In genomic region chrX:153876112-153876491, GRCh38 we compare ENCODE assay signal across 21 cellular contexts. TPM values are rescaled to one million over a fixed set of nuclear protein-coding genes. Genes with fewer than 3 reads are reported as not detected.
DNase-seq lines count a peak whose midpoint lies in the region; FAIRE-seq and TF ChIP-seq lines count a peak whose summit lies in the region.
"Had no signal": no experiment of that assay in that cellular context is flagged by ENCODE, and none has a peak within 500 bp of the region (broad histone marks: within the 10 kb centered on the region; RNA-seq: fewer than 3 reads in every experiment).

No MANE protein-coding gene starts in this region.

- intact Hi-C loops in transverse colon (cut with DNase I; ENCODE audit: low total_unique reads), result no loop called here

- FAIRE-seq in bronchial epithelial cell (lab: Jason Lieb, UNC), result peak; percentile 7
- FAIRE-seq: G401.6, GM12892 had no signal

- H3K27ac Mint-ChIP-seq in neural progenitor cell, result no peak overlapping the region
- H3K27ac Mint-ChIP-seq: HFFc6 had no signal

- peaks cover 59% of the 10 kb centered on the region for H3K4me1 ChIP-seq in HUES6 (ENCODE audit: control insufficient read depth, insufficient read depth, low read length)
- peaks cover 15% of the 10 kb centered on the region for H3K4me1 ChIP-seq in neural progenitor cell
- H3K4me1 ChIP-seq in transverse colon, result no peaks in the 10 kb centered on the region

- H3K36me3 Mint-ChIP-seq in neural progenitor cell, result no peaks in the 10 kb centered on the region

- H4K20me1 ChIP-seq in neural progenitor cell (ENCODE audit: low read depth), result peaks cover 19% of the 10 kb centered on the region

- peaks cover 22% of the 10 kb centered on the region for H3K27me3 Mint-ChIP-seq in neural progenitor cell (ENCODE audit: insufficient read depth, low read depth)

- WGBS in transverse colon (ENCODE audit: low coverage in 1 of 2), 2 donors, result 74% methylated on average over 3 of the region's 3 CpGs; no CpG with 5 or more reads in 1 of the 2 donors

- H3F3A ChIP-seq in neural progenitor cell (ENCODE audit: low read depth), result peaks cover 16% of the 10 kb centered on the region

- peak overlapping the region; percentile 66 for H3K4me2 ChIP-seq in neural progenitor cell

- no peaks in the 10 kb centered on the region for H3K79me2 ChIP-seq in neural progenitor cell (ENCODE audit: low read depth)

- no peak for TF ChIP-seq CTCF in bronchial epithelial cell (IDR thresholded peaks at IDR 0.05; ENCODE audit: insufficient read depth, low read length, severe bottlenecking)
- no peak for TF ChIP-seq CTCF in neural progenitor cell (IDR thresholded peaks at IDR 0.05)
- no peak for TF ChIP-seq CTCF in transverse colon (IDR thresholded peaks at IDR 0.05)

- H3K4me1 Mint-ChIP-seq in neural progenitor cell, result peaks cover 64% of the 10 kb centered on the region

- H3K9ac ChIP-seq in HUES6 (ENCODE audit: low read length) (no peak overlapping the region), neural progenitor cell (no peak overlapping the region)
- H3K9ac ChIP-seq: BLaER1 treated with 17β-estradiol and CSF1 and Interleukin-3, amounts not matched to agents 10 nM and 100 nM had no signal

- H3K27ac ChIP-seq in HUES6 (ENCODE audit: low read depth, low read length), result no peak overlapping the region
- no peak overlapping the region for H3K27ac ChIP-seq in neural progenitor cell
- no peak overlapping the region for H3K27ac ChIP-seq in transverse colon
- H3K27ac ChIP-seq: 22Rv1; BLaER1 treated with 17β-estradiol and CSF1 and Interleukin-3, amounts not matched to agents 10 nM and 100 nM had no signal

- H3K9me3 ChIP-seq in HUES6 (ENCODE audit: control insufficient read depth, insufficient read depth, low read depth, low read length) (peaks cover 4% of the 10 kb centered on the region; the same call in 1 of the 2 replicates), neural progenitor cell (ENCODE audit: low read depth) (no peaks in the 10 kb centered on the region), transverse colon (no peaks in the 10 kb centered on the region)
- H3K9me3 ChIP-seq: BLaER1 treated with 17β-estradiol and CSF1 and Interleukin-3, amounts not matched to agents 10 nM and 100 nM had no signal

- no peak for TF ChIP-seq POLR2A in transverse colon (IDR thresholded peaks at IDR 0.05)

- H3K36me3 ChIP-seq in HUES6 (ENCODE audit: control insufficient read depth, insufficient read depth, low read length) (peaks cover 9% of the 10 kb centered on the region; the same call in 1 of the 2 replicates), bronchial epithelial cell (ENCODE audit: control insufficient read depth, insufficient read depth, low read length) (no peaks in the 10 kb centered on the region), neural progenitor cell (no peaks in the 10 kb centered on the region), transverse colon (no peaks in the 10 kb centered on the region)

- peaks cover 29% of the 10 kb centered on the region for H3K9me3 Mint-ChIP-seq in neural progenitor cell
- H3K9me3 Mint-ChIP-seq: HFFc6 had no signal

- H3K27me3 ChIP-seq in HUES6 (ENCODE audit: control insufficient read depth, insufficient read depth, low read length) (peaks cover 20% of the 10 kb centered on the region), bronchial epithelial cell (ENCODE audit: control insufficient read depth, insufficient read depth, low read length) (no peaks in the 10 kb centered on the region), neural progenitor cell (no peaks in the 10 kb centered on the region), transverse colon (peaks cover 11% of the 10 kb centered on the region)

- TF ChIP-seq EP300 in transverse colon (IDR thresholded peaks at IDR 0.05; ENCODE audit: low read depth), result no peak

- no peak overlapping the region for H2AFZ ChIP-seq in neural progenitor cell (replicated peaks)

- in situ Hi-C loops in transverse colon (cut with MboI; ENCODE audit: low pct_ligation_motif_present in 1 of 4, low pct_unique_long_range_greater_than_20kb in 1 of 4, low sequenced_read_pairs in 3 of 4), result no loop called here

- peak overlapping the region; percentile 34 for H3K4me3 Mint-ChIP-seq in neural progenitor cell
- H3K4me3 Mint-ChIP-seq: HFFc6 had no signal

- peak overlapping the region; percentile 9; the same call in 1 of the 2 replicates for H3K4me3 ChIP-seq in HUES6 (ENCODE audit: low read depth, low read length)
- H3K4me3 ChIP-seq in bronchial epithelial cell (ENCODE audit: low read depth, low read length), result no peak overlapping the region
- peak overlapping the region; percentile 28 for H3K4me3 ChIP-seq in neural progenitor cell
- H3K4me3 ChIP-seq in transverse colon, result no peak overlapping the region
- H3K4me3 ChIP-seq: BLaER1 treated with 17β-estradiol and CSF1 and Interleukin-3, amounts not matched to agents 10 nM and 100 nM had no signal

- DNase-seq in NCI-H2227 treated with DMSO at 0.1 percent for 48 hours (lab: John Stamatoyannopoulos, UW) (peak; percentile 25), NCI-H2227 (lab: John Stamatoyannopoulos, UW; ENCODE audit: unreplicated experiment) (no peak), bronchial epithelial cell (ENCODE audit: low read depth) (no peak), neural progenitor cell (ENCODE audit: low spot score) (no peak), transverse colon (no peak), NCI-H187 (lab: John Stamatoyannopoulos, UW) (no peak), NCI-H146 (lab: John Stamatoyannopoulos, UW) (no peak)
- DNase-seq: GOT3, HFFc6, MM.1S, NCI-H1092 treated with DMSO at 0.1 percent for 48 hours, NCI-H1694, NCI-H2107, SHP77 treated with DMSO at 0.1 percent for 48 hours had no signal

RNA-seq across cellular contexts. Expression of gene L1CAM, which starts 9.9 kb away (rescaled TPM):
- 0.26 and 1.4 TPM in 2 replicates for total RNA-seq in bronchial epithelial cell
- 0.49 and 1.7 TPM in 2 replicates for total RNA-seq in neural progenitor cell (ENCODE audit: low replicate concordance)
- 1 to 10 TPM; 5.2 to 7.1 (median 6.1) TPM for total RNA-seq in transverse colon
- total RNA-seq: HT-29 had no signal

RNA-seq across cellular contexts. Expression of gene AVPR2, which starts 28.4 kb away (rescaled TPM):
- total RNA-seq in bronchial epithelial cell (not detected in 2 replicates), neural progenitor cell (ENCODE audit: low replicate concordance) (not detected in 2 replicates), transverse colon (10 to 100 TPM in 1 of 4 donors, 1 to 10 TPM in 1, under 1 TPM in 1, not detected in 1; 0.41 to 72.2 (median 9.8) TPM)
- total RNA-seq: HFFc6, HT-29, RPMI7951 had no signal

RNA-seq across cellular contexts. Expression of gene PDZD4, which starts 45.8 kb away (rescaled TPM):
- under 0.01 TPM in 2 replicates for total RNA-seq in bronchial epithelial cell
- total RNA-seq in neural progenitor cell (ENCODE audit: low replicate concordance), result 1.9 and 5.2 TPM in 2 replicates
- 1 to 10 TPM; 2.0 to 6.6 (median 4.2) TPM for total RNA-seq in transverse colon
- total RNA-seq: HFFc6 had no signal

RNA-seq across cellular contexts. Expression of gene ARHGAP4, which starts 50.0 kb away (rescaled TPM):
- total RNA-seq in bronchial epithelial cell (0.77 and 0.79 TPM in 2 replicates), neural progenitor cell (ENCODE audit: low replicate concordance) (5.1 and 17.9 TPM in 2 replicates), transverse colon (10 to 100 TPM; 44.9 to 52.4 (median 49.9) TPM)

RNA-seq across cellular contexts. Expression of gene NAA10, which starts 58.7 kb away (rescaled TPM):
- total RNA-seq in bronchial epithelial cell, result 56.9 and 66.8 TPM in 2 replicates
- total RNA-seq in neural progenitor cell (ENCODE audit: low replicate concordance), result 55.5 and 113 TPM in 2 replicates
- total RNA-seq in transverse colon, result 10 to 100 TPM; 29.9 to 57.2 (median 47.4) TPM

Comparison
In these comparisons a context has a peak if more than half of its experiments do, and no peak if none do; other contexts are left out.
1. H3K4me3 ChIP-seq: peak in HUES6 (single experiment) and neural progenitor cell (single experiment); none in bronchial epithelial cell (single experiment) and transverse colon (0 of 4).